Comparison of ENCODE assay signal across 8 cellular contexts in the genomic region with DNA sequence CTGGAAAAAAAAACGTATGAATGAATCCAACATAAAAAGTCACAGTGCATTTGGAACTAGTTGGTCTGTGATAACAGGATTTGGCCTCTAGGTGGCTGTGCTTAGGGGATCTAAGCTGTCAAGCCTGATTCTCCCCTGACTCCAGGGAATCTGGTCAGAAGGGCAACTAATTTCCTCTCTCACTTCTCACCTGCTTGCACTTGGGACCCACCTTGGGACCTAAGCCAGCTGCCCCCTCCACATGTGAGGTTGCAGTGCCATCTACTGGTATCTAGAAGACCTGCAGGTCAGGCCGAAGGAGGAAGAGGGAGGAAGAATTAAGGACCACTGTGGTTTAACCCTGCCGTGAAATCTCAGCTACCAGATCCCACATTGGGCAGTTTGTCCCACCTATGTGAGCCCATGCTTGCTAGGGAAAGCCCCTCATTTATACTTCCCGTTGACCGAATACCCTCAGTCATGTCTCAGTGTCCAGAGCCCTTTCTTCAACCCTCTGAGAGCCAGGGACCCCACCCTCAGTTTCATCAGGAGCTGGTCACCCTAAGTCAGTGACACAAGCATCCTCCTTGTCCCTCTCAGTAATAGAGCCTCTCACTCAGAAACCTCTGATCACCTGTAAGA. TPM values are rescaled to one million over a fixed set of nuclear protein-coding genes. Genes with fewer than 3 reads are reported as not detected.
A peak's percentile ranks its signal among the peaks of the same experiment; 100 is the strongest.
DNase-seq lines count a peak whose midpoint lies in the region; TF ChIP-seq lines count a peak whose summit lies in the region.

No MANE protein-coding gene starts in this region.

- intact Hi-C loops in tibial artery (cut with DNase I; ENCODE audit: low total_unique reads), result no loop called here

- H3K36me3 ChIP-seq in OCI-LY1 (ENCODE audit: insufficient read depth, low read length) (no peaks in the 10 kb centered on the region), tibial artery (no peaks in the 10 kb centered on the region)

- H3K4me1 ChIP-seq in OCI-LY1 (ENCODE audit: insufficient read depth, low read length, severe bottlenecking) (no peaks in the 10 kb centered on the region), tibial artery (peaks cover 0 to 21% (median 15%) of the 10 kb centered on the region in 4 donors)

- no peaks in the 10 kb centered on the region for H3K79me2 ChIP-seq in OCI-LY1 (ENCODE audit: insufficient read depth, low read length)

- H3K4me1 Mint-ChIP-seq in neural crest cell, result peaks cover 5% of the 10 kb centered on the region

- H3K9ac ChIP-seq in OCI-LY1 (ENCODE audit: low read length), result no peak overlapping the region

- H3K27ac Mint-ChIP-seq in neural crest cell (ENCODE audit: unreplicated experiment), result no peak overlapping the region

- H3K9me3 ChIP-seq in OCI-LY1 (ENCODE audit: low read length) (no peaks in the 10 kb centered on the region), tibial artery (no peaks in the 10 kb centered on the region)

- no peak overlapping the region for H3K4me2 ChIP-seq in OCI-LY1 (ENCODE audit: low read length)

- H3K4me3 ChIP-seq in OCI-LY1 (ENCODE audit: low read depth, low read length, poor library complexity, severe bottlenecking), result no peak overlapping the region
- H3K4me3 ChIP-seq in tibial artery, result no peak overlapping the region

- no peaks in the 10 kb centered on the region for H3K9me3 Mint-ChIP-seq in neural crest cell

- no peaks in the 10 kb centered on the region for H3K36me3 Mint-ChIP-seq in neural crest cell (ENCODE audit: low read depth)

- no peaks in the 10 kb centered on the region for H3K9me2 ChIP-seq in OCI-LY1 (ENCODE audit: low read depth, low read length)

- no peak overlapping the region for H2AFZ ChIP-seq in OCI-LY1 (ENCODE audit: low read length)

- no peaks in the 10 kb centered on the region for H4K20me1 ChIP-seq in OCI-LY1 (ENCODE audit: insufficient read depth, low read length)

- H3K27me3 Mint-ChIP-seq in neural crest cell (ENCODE audit: low read depth), result no peaks in the 10 kb centered on the region

- H3K27ac ChIP-seq in OCI-LY1 (ENCODE audit: low read depth, low read length, poor library complexity, severe bottlenecking) (no peak overlapping the region), tibial artery (no peak overlapping the region)

- TF ChIP-seq CTCF in GM20000 (IDR thresholded peaks at IDR 0.05; ENCODE audit: extremely low read depth, missing control alignments), result peak; percentile 97
- TF ChIP-seq CTCF in OCI-LY1 (IDR thresholded peaks at IDR 0.05; ENCODE audit: low read length), result peak; percentile 90
- TF ChIP-seq CTCF in neural crest cell (conservative IDR thresholded peaks at IDR 0.05), result peak; percentile 97
- TF ChIP-seq CTCF in tibial artery (IDR thresholded peaks at IDR 0.05), result peak; percentile 95 to 98

- DNase-seq in D341Med (ENCODE audit: low spot score) (peak; percentile 70), GM20000 (ENCODE audit: low spot score) (peak; percentile 68), HS-5 (ENCODE audit: low read depth) (peak; percentile 30), activated T-cell treated with anti-CD3 and anti-CD28 coated beads for 4 hours (peak; percentile 45), fibroblast of gingiva (ENCODE audit: low read depth) (peak; percentile 15), neural crest cell (ENCODE audit: low read depth, low spot score) (peak; percentile 57), tibial artery (peak; percentile 39 to 70)

- no peaks in the 10 kb centered on the region for H3F3A ChIP-seq in OCI-LY1 (ENCODE audit: insufficient read depth, low read length)

- no peak overlapping the region for H3K4me3 Mint-ChIP-seq in neural crest cell

- H3K27me3 ChIP-seq in OCI-LY1 (ENCODE audit: insufficient read depth, low read length) (no peaks in the 10 kb centered on the region), tibial artery (no peaks in the 10 kb centered on the region)

RNA-seq across cellular contexts. Expression of gene CAVIN3, which starts 33.2 kb away (rescaled TPM):
- total RNA-seq in neural crest cell, result 5.8 and 9.9 TPM in 2 replicates

RNA-seq across cellular contexts. Expression of gene SMPD1, which starts 36.8 kb away (rescaled TPM):
- total RNA-seq in neural crest cell, result 14.6 and 17.7 TPM in 2 replicates

Comparison
In these comparisons a context has a peak if more than half of its experiments do, and no peak if none do; other contexts are left out.
1. DNase-seq: peak in every context shown above with its lines; median percentile 70 in D341Med; 68 in GM20000; 57 in neural crest cell; 54 in tibial artery; 45 in activated T-cell treated with anti-CD3 and anti-CD28 coated beads for 4 hours; 30 in HS-5; 15 in fibroblast of gingiva.